In the genomic region with DNA sequence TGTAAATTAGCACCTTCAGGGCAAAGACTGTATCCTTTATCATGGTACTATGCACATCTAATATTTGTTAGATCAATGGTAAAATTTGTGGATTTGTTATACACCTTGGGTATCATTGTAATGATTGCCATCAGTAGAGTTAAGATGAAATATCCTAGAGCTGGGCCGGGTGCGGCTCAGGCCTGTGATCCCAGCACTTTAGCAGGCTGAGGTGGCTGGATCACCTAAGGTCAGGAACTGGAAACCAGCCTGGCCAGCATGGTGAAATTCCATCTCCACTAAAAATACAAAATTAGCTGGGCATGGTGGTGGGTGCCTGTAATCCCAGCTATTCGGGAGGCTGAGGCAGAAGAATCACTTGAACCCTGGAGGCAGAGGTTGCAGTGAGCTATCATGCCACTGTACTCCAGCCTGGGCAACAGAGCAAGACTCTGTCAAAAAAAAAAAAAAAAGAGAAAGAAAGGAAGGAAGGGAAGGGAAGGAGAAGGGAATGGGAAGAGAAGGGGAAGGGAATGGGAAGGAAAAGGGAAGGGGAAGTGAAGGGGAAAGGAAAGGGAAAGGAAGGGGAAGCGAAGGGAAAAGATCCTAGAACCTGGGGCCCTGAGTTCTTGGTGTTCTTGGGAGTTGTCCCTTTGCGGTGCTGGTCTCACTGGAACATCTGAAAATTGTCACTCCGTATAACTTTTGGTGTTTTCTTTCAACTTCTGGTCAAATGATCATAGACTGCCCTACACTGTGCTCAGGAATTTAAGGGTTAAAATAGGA, we compare ENCODE assay signal across 17 cellular contexts.
DNase-seq lines count a peak whose midpoint lies in the region; ATAC-seq, FAIRE-seq and TF ChIP-seq lines count a peak whose summit lies in the region.
"Had no signal": no experiment of that assay in that cellular context is flagged by ENCODE, and none has a peak within 500 bp of the region (broad histone marks: within the 10 kb centered on the region; RNA-seq: fewer than 3 reads in every experiment).

No MANE protein-coding gene starts in this region.

- no peak for TF ChIP-seq POLR2A in HCT116 (IDR thresholded peaks at IDR 0.05; ENCODE audit: borderline replicate concordance, extremely low read depth, insufficient read depth, insufficient read length)
- TF ChIP-seq POLR2A in gastrocnemius medialis (IDR thresholded peaks at IDR 0.05), result no peak

- H2BK12ac ChIP-seq in trophoblast cell (ENCODE audit: low read length), result peak overlapping the region; percentile 37

- peaks cover 0 to 8% of the 10 kb centered on the region in 2 experiments; a peak in 1 of 4 replicates for H3K9me3 ChIP-seq in HCT116 (ENCODE audit: control insufficient read depth in 1 of 2, insufficient read depth in 1 of 2, low read depth in 1 of 2, low read length in 2 of 2)
- no peaks in the 10 kb centered on the region for H3K9me3 ChIP-seq in astrocyte (ENCODE audit: insufficient read depth, low read depth, low read length)
- H3K9me3 ChIP-seq in trophoblast cell (ENCODE audit: insufficient read depth, low read depth, low read length), result peaks cover 2% of the 10 kb centered on the region
- H3K9me3 ChIP-seq in gastrocnemius medialis, result no peaks in the 10 kb centered on the region
- H3K9me3 ChIP-seq in pancreas, result no peaks in the 10 kb centered on the region
- H3K9me3 ChIP-seq: BE2C, Caco-2 had no signal

- peaks cover 0 to 17% of the 10 kb centered on the region in 2 experiments; a peak in 2 of 4 replicates for H3K36me3 ChIP-seq in HCT116 (ENCODE audit: control insufficient read depth in 1 of 2, insufficient read depth in 2 of 2, low read length in 2 of 2)
- H3K36me3 ChIP-seq in astrocyte (ENCODE audit: insufficient read depth, low read length), result no peaks in the 10 kb centered on the region
- no peaks in the 10 kb centered on the region for H3K36me3 ChIP-seq in trophoblast cell (ENCODE audit: control insufficient read depth in 1 of 2, insufficient read depth in 2 of 2, low read length in 2 of 2)
- no peaks in the 10 kb centered on the region for H3K36me3 ChIP-seq in gastrocnemius medialis
- no peaks in the 10 kb centered on the region for H3K36me3 ChIP-seq in pancreas
- H3K36me3 ChIP-seq: BE2C had no signal

- no peak overlapping the region for H3K14ac ChIP-seq in trophoblast cell (ENCODE audit: low read length)

- peaks cover 2% of the 10 kb centered on the region for H3K36me3 Mint-ChIP-seq in astrocyte (ENCODE audit: low read depth, unreplicated experiment)
- H3K36me3 Mint-ChIP-seq: CD4-positive, CD25-positive, alpha-beta regulatory T cell had no signal

- H3K79me1 ChIP-seq in trophoblast cell (ENCODE audit: low read length), result peaks cover 12% of the 10 kb centered on the region

- peaks cover 4% of the 10 kb centered on the region for H3K4me1 Mint-ChIP-seq in astrocyte (ENCODE audit: low read depth, unreplicated experiment)
- H3K4me1 Mint-ChIP-seq: CD4-positive, CD25-positive, alpha-beta regulatory T cell had no signal

- TF ChIP-seq CTCF in HCT116 (IDR thresholded peaks at IDR 0.05 in 2 of 3, conservative IDR thresholded peaks at IDR 0.05 in 1 of 3; ENCODE audit: borderline replicate concordance in 1 of 3, insufficient read depth in 1 of 3, low read depth in 2 of 3, low read length in 2 of 3) (no peak), astrocyte (IDR thresholded peaks at IDR 0.05; ENCODE audit: insufficient read depth, low read depth, low read length) (no peak), gastrocnemius medialis (IDR thresholded peaks at IDR 0.05 in 4 of 5, conservative IDR thresholded peaks at IDR 0.05 in 1 of 5) (no peak), pancreas (IDR thresholded peaks at IDR 0.05) (no peak)

- no peak for DNase-seq in HCT116 (ENCODE audit: low read depth, low spot score)
- DNase-seq in astrocyte (ENCODE audit: low read depth), result no peak
- peak; percentile 73 to 80 for DNase-seq in trophoblast cell
- no peak for DNase-seq in gastrocnemius medialis
- DNase-seq in pancreas, result no peak
- DNase-seq in stimulated activated CD4-positive, alpha-beta T cell treated with anti-CD3 and anti-CD28 coated beads, Interleukin-2, amount 100 ng/mL, for 24 hours, result no peak
- DNase-seq: ACHN; BE2C; C1 segment of cervical spinal cord; Caco-2; CD4-positive, CD25-positive, alpha-beta regulatory T cell; GM23248; H7 had no signal

- no peak overlapping the region for H3K23ac ChIP-seq in trophoblast cell (ENCODE audit: low read length)

- no peak overlapping the region for H2AK5ac ChIP-seq in trophoblast cell (ENCODE audit: low read length)

- no peak overlapping the region for H3K18ac ChIP-seq in trophoblast cell (ENCODE audit: low read length)

- no peak overlapping the region for H3K4me3 Mint-ChIP-seq in astrocyte (ENCODE audit: unreplicated experiment)
- H3K4me3 Mint-ChIP-seq: CD4-positive, CD25-positive, alpha-beta regulatory T cell had no signal

- no peak for FAIRE-seq in astrocyte (lab: Jason Lieb, UNC)
- FAIRE-seq in pancreas (lab: Jason Lieb, UNC), result no peak
- FAIRE-seq: A204.1, D721Med, G401.6, GM12891 had no signal

- RAD21 ChIA-PET in HCT116 (lab: Charles Lee; ENCODE audit: low non-redundant PET in 1 of 2, low total read pairs in 2 of 2, uncharacterized antibody in 2 of 2, unreplicated experiment in 2 of 2), result no interaction called here

- H3K27ac ChIP-seq in HCT116 (ENCODE audit: low read depth, low read length) (no peak overlapping the region), astrocyte (ENCODE audit: low read depth, low read length) (no peak overlapping the region), trophoblast cell (ENCODE audit: low read depth, low read length) (no peak overlapping the region), gastrocnemius medialis (no peak overlapping the region), pancreas (peak overlapping the region in 1 of 4 donors; percentile 8)
- H3K27ac ChIP-seq: GM23248 had no signal

- ATAC-seq in HCT116 (no peak), gastrocnemius medialis (no peak), pancreas (no peak)

- H3K4me1 ChIP-seq in HCT116 (ENCODE audit: control insufficient read depth in 1 of 2, insufficient read depth in 2 of 2, low read length in 2 of 2) (peaks cover 6 to 52% of the 10 kb centered on the region in 2 experiments; a peak in 3 of 4 replicates), astrocyte (ENCODE audit: insufficient read depth, low read length) (no peaks in the 10 kb centered on the region), trophoblast cell (ENCODE audit: control insufficient read depth in 1 of 2, insufficient read depth in 2 of 2, low read length in 2 of 2) (peaks cover 9 to 12% of the 10 kb centered on the region in 2 experiments), gastrocnemius medialis (no peaks in the 10 kb centered on the region), pancreas (peaks cover 0 to 5% (median 5%) of the 10 kb centered on the region in 3 donors)
- H3K4me1 ChIP-seq: BE2C had no signal

- H2AFZ ChIP-seq in HCT116 (ENCODE audit: low read depth, low read length, poor library complexity, severe bottlenecking) (peak overlapping the region; percentile 71), astrocyte (ENCODE audit: low read depth, low read length) (no peak overlapping the region), trophoblast cell (ENCODE audit: insufficient read depth, low read length, poor library complexity) (no peak overlapping the region)
- H2AFZ ChIP-seq: GM23248 had no signal

- TF ChIP-seq RAD21 in HCT116 (IDR thresholded peaks at IDR 0.05; ENCODE audit: low read depth), result no peak

- H4K20me1 ChIP-seq in HCT116 (ENCODE audit: insufficient read depth) (no peaks in the 10 kb centered on the region), astrocyte (ENCODE audit: insufficient read depth, low read length) (no peaks in the 10 kb centered on the region)

- peak overlapping the region; percentile 8 for H3K27ac Mint-ChIP-seq in astrocyte (ENCODE audit: unreplicated experiment)
- H3K27ac Mint-ChIP-seq: CD4-positive, CD25-positive, alpha-beta regulatory T cell had no signal

- H3K27me3 ChIP-seq in HCT116 (ENCODE audit: insufficient read depth, low read length) (no peaks in the 10 kb centered on the region), astrocyte (ENCODE audit: insufficient read depth, low read length) (no peaks in the 10 kb centered on the region), trophoblast cell (ENCODE audit: insufficient read depth, low read length) (no peaks in the 10 kb centered on the region), gastrocnemius medialis (no peaks in the 10 kb centered on the region), pancreas (no peaks in the 10 kb centered on the region)
- H3K27me3 ChIP-seq: BE2C had no signal

- CTCF ChIA-PET in HCT116 (lab: Charles Lee), result interaction anchor here (0.7 kb wide), 1 partner anchor 1484 kb away, joined by 3 read pairs; no protein-coding TSS in a partner anchor

- H3K79me2 ChIP-seq in HCT116 (ENCODE audit: insufficient read depth, low read length) (no peaks in the 10 kb centered on the region), astrocyte (ENCODE audit: insufficient read depth, low read length) (no peaks in the 10 kb centered on the region), trophoblast cell (ENCODE audit: control insufficient read depth, insufficient read depth, low read length, poor library complexity) (no peaks in the 10 kb centered on the region)

- peaks cover 5% of the 10 kb centered on the region for H3K9me3 Mint-ChIP-seq in astrocyte (ENCODE audit: unreplicated experiment)
- H3K9me3 Mint-ChIP-seq: CD4-positive, CD25-positive, alpha-beta regulatory T cell had no signal

- H3K4me3 ChIP-seq in HCT116 (replicated peaks in 1 of 2; ENCODE audit: low read depth in 1 of 2, low read length in 2 of 2) (no peak overlapping the region), astrocyte (ENCODE audit: insufficient read depth, low read depth, low read length) (no peak overlapping the region), trophoblast cell (ENCODE audit: low read depth, low read length) (no peak overlapping the region), gastrocnemius medialis (no peak overlapping the region), pancreas (no peak overlapping the region)
- H3K4me3 ChIP-seq: GM23248 had no signal

- no peak overlapping the region for H4K8ac ChIP-seq in trophoblast cell (ENCODE audit: low read depth, low read length)

- no peaks in the 10 kb centered on the region for H3K27me3 Mint-ChIP-seq in astrocyte (ENCODE audit: low read depth, unreplicated experiment)

- H4K12ac ChIP-seq in trophoblast cell (ENCODE audit: low read depth, low read length), result no peak overlapping the region

- WGBS in trophoblast cell (ENCODE audit: extremely low coverage, insufficient coverage, insufficient read length), result no CpG with 5 or more reads among the region's 6 CpGs
- 95 to 98% methylated on average over 6 of the region's 6 CpGs for WGBS in pancreas, 2 donors

- peak overlapping the region; percentile 18 for H2BK5ac ChIP-seq in trophoblast cell (ENCODE audit: low read depth, low read length, poor library complexity)

- H2BK120ac ChIP-seq in trophoblast cell (ENCODE audit: insufficient read depth, low read length, poor library complexity), result peak overlapping the region; percentile 21

- no peaks in the 10 kb centered on the region for H3K9me2 ChIP-seq in HCT116 (ENCODE audit: insufficient read depth)

- no TSS peak for BruUV-seq in HCT116 (replicated peaks; lab: Mats Ljungman, UMichigan)

- intact Hi-C loops in HCT116 (cut with micrococcal nuclease), result no loop called here
- intact Hi-C loops in gastrocnemius medialis (cut with DNase I; ENCODE audit: low total_unique reads), result no loop called here
- intact Hi-C loops in pancreas (cut with DNase I), result no loop called here

- H3K9ac ChIP-seq in HCT116 (ENCODE audit: low read length) (no peak overlapping the region), astrocyte (ENCODE audit: low read length) (no peak overlapping the region), trophoblast cell (ENCODE audit: low read length) (no peak overlapping the region)
- H3K9ac ChIP-seq: GM23248 had no signal

- in situ Hi-C loops in gastrocnemius medialis (cut with MboI; ENCODE audit: low sequenced_read_pairs in 4 of 4), result loop anchor here in 2 of 4 donors (10.0 to 25.0 kb wide), 2 partner anchors 211 to 323 kb away; no protein-coding TSS in a partner anchor

- no peak overlapping the region for H3K4me2 ChIP-seq in HCT116 (ENCODE audit: low read length)
- H3K4me2 ChIP-seq in astrocyte (ENCODE audit: low read length), result no peak overlapping the region
- H3K4me2 ChIP-seq in trophoblast cell (ENCODE audit: low read length), result no peak overlapping the region

- POLR2A ChIA-PET in HCT116 (lab: Charles Lee), result no interaction called here

- peak overlapping the region; percentile 45 for H4K91ac ChIP-seq in trophoblast cell (ENCODE audit: low read depth, low read length)

- no peak overlapping the region for H3K4ac ChIP-seq in trophoblast cell (ENCODE audit: low read depth, low read length)

Comparison
In these comparisons a context has a peak if more than half of its experiments do, and no peak if none do; other contexts are left out.
1. DNase-seq: peak in trophoblast cell (2 of 2); none in HCT116 (single experiment), astrocyte (single experiment), gastrocnemius medialis (0 of 2), pancreas (0 of 6) and stimulated activated CD4-positive, alpha-beta T cell treated with anti-CD3 and anti-CD28 coated beads, Interleukin-2, amount 100 ng/mL, for 24 hours (0 of 2).